Comparison of ENCODE assay signal across 8 cellular contexts in genomic region chr9:122464633-122465567, GRCh38. TPM values are rescaled to one million over a fixed set of nuclear protein-coding genes. Genes with fewer than 3 reads are reported as not detected.
DNase-seq lines count a peak whose midpoint lies in the region; ATAC-seq and TF ChIP-seq lines count a peak whose summit lies in the region.

No MANE protein-coding gene starts in this region.

- TF ChIP-seq POLR2A in suprapubic skin (IDR thresholded peaks at IDR 0.05), result no peak

- H3K9me2 ChIP-seq in GM23248 (ENCODE audit: insufficient read depth), result no peaks in the 10 kb centered on the region

- H3K36me3 ChIP-seq in GM23248 (ENCODE audit: low read depth), result no peaks in the 10 kb centered on the region
- no peaks in the 10 kb centered on the region for H3K36me3 ChIP-seq in suprapubic skin

- H2AFZ ChIP-seq in GM23248, result peak overlapping the region; percentile 84

- TF ChIP-seq CTCF in omental fat pad (IDR thresholded peaks at IDR 0.05) (peak in 1 of 3 donors; percentile 85), suprapubic skin (IDR thresholded peaks at IDR 0.05) (peak; percentile 64 to 74)

- no peaks in the 10 kb centered on the region for H3K9me3 ChIP-seq in GM23248 (ENCODE audit: low read depth)
- no peaks in the 10 kb centered on the region for H3K9me3 ChIP-seq in suprapubic skin

- H3F3A ChIP-seq in GM23248 (ENCODE audit: insufficient read depth), result peaks cover 20% of the 10 kb centered on the region

- in situ Hi-C loops in GM23248 (cut with MboI), result loop anchor here (5.0 kb wide), 1 partner anchor 347 kb away; no protein-coding TSS in a partner anchor

- H3K27me3 ChIP-seq in GM23248 (replicated peaks; ENCODE audit: insufficient read depth), result no peaks in the 10 kb centered on the region
- peaks cover 3% of the 10 kb centered on the region for H3K27me3 ChIP-seq in suprapubic skin

- 0 out of 2 replicates have a peak, but pooled peaks cover 4% of the 10 kb centered on the region for H3K79me2 ChIP-seq in GM23248 (ENCODE audit: insufficient read depth)

- no peak for TF ChIP-seq EP300 in suprapubic skin (IDR thresholded peaks at IDR 0.05)

- H3K4me2 ChIP-seq in GM23248 (ENCODE audit: unreplicated experiment), result peak overlapping the region; percentile 84

- peaks cover 25% of the 10 kb centered on the region for H3K4me1 ChIP-seq in GM23248 (ENCODE audit: insufficient read depth)
- H3K4me1 ChIP-seq in suprapubic skin, result peaks cover 17% of the 10 kb centered on the region

- ATAC-seq in omental fat pad (ENCODE audit: low FRiP score), result peak; percentile 90

- H3K27ac ChIP-seq in GM23248, result peak overlapping the region; percentile 43
- no peak overlapping the region for H3K27ac ChIP-seq in suprapubic skin

- peak; percentile 82 for DNase-seq in DMS79 treated with DMSO at 0.1 percent for 48 hours (lab: John Stamatoyannopoulos, UW)
- peak; percentile 97 for DNase-seq in GM23248
- peak; percentile 91 for DNase-seq in M059J (ENCODE audit: low read depth)
- peak; percentile 71 for DNase-seq in SHP77 treated with DMSO at 0.1 percent for 48 hours (lab: John Stamatoyannopoulos, UW)
- DNase-seq in activated effector memory CD4-positive, alpha-beta T cell treated with Interleukin-2 at 50 U/mL for 16 hours, result peak; percentile 49
- peak; percentile 65 for DNase-seq in foreskin melanocyte
- peak; percentile 38 for DNase-seq in omental fat pad (ENCODE audit: low spot score)
- peak; percentile 81 to 82 for DNase-seq in suprapubic skin (ENCODE audit: low spot score in 2 of 2)

- WGBS in GM23248 (ENCODE audit: low coverage in 1 of 2, low lambda C conversion rate in 2 of 2, missing lambda C conversion rate in 2 of 2), 2 experiments, result 10% methylated on average over 10 of the region's 10 CpGs
- WGBS in suprapubic skin, result 7% methylated on average over 10 of the region's 10 CpGs

- H3K4me3 ChIP-seq in GM23248 (peak overlapping the region; percentile 76), suprapubic skin (peak overlapping the region; percentile 45)

- no peaks in the 10 kb centered on the region for H4K20me1 ChIP-seq in GM23248 (ENCODE audit: insufficient read depth)

- H3K9ac ChIP-seq in GM23248, result peak overlapping the region; percentile 73

RNA-seq across cellular contexts. Expression of gene OR1J1, which starts 12.8 kb away (rescaled TPM):
- total RNA-seq in GM23248 (2014; rRNA removed; shearing (Covaris generic)), result not detected in 2 replicates
- 0.19 TPM in 1 of 2 replicates, not detected in the other for polyA plus RNA-seq in GM23248 (2016; fragmentation: Nextera tagmentation; extraction: Ambion mirVana)
- total RNA-seq in M059J (2014; rRNA removed; shearing (Covaris generic)), result not detected in 2 replicates
- not detected for total RNA-seq in omental fat pad
- total RNA-seq in suprapubic skin, result not detected

RNA-seq across cellular contexts. Expression of gene OR1J2, which starts 45.7 kb away (rescaled TPM):
- total RNA-seq in GM23248 (2014; rRNA removed; shearing (Covaris generic)), result 0.22 TPM in 1 of 2 replicates, not detected in the other
- 0.20 and 0.28 TPM in 2 replicates for polyA plus RNA-seq in GM23248 (2016; fragmentation: Nextera tagmentation; extraction: Ambion mirVana)
- total RNA-seq in M059J (2014; rRNA removed; shearing (Covaris generic)), result not detected in 2 replicates
- total RNA-seq in omental fat pad, result not detected
- not detected for total RNA-seq in suprapubic skin

RNA-seq across cellular contexts. Expression of gene OR1J4, which starts 54.0 kb away (rescaled TPM):
- total RNA-seq in GM23248 (2014; rRNA removed; shearing (Covaris generic)), result 0.22 TPM in 1 of 2 replicates, not detected in the other
- 0.42 and 0.80 TPM in 2 replicates for polyA plus RNA-seq in GM23248 (2016; fragmentation: Nextera tagmentation; extraction: Ambion mirVana)
- 0.10 TPM in 1 of 2 replicates, not detected in the other for total RNA-seq in M059J (2014; rRNA removed; shearing (Covaris generic))
- total RNA-seq in omental fat pad, result not detected
- not detected for total RNA-seq in suprapubic skin

Comparison
In these comparisons a context has a peak if more than half of its experiments do, and no peak if none do; other contexts are left out.
1. DNase-seq: peak in every context shown above with its lines; median percentile 97 in GM23248; 91 in M059J; 82 in DMS79 treated with DMSO at 0.1 percent for 48 hours; 82 in suprapubic skin; 71 in SHP77 treated with DMSO at 0.1 percent for 48 hours; 65 in foreskin melanocyte; 49 in activated effector memory CD4-positive, alpha-beta T cell treated with Interleukin-2 at 50 U/mL for 16 hours; 38 in omental fat pad.